Comparison of ENCODE assay signal across 31 cellular contexts in genomic region chr14:59015482-59015881, GRCh38.
"Had no signal": no experiment of that assay in that cellular context is flagged by ENCODE, and none has a peak within 500 bp of the region (broad histone marks: within the 10 kb centered on the region; RNA-seq: fewer than 3 reads in every experiment).

No MANE protein-coding gene starts in this region.

- H3K4me3 ChIP-seq: PC-9 had no signal

- H3K27ac ChIP-seq: PC-9, RWPE1, VCaP had no signal

- DNase-seq: activated CD4-positive, alpha-beta memory T cell treated with anti-CD3 and anti-CD28 coated beads, Interleukin-2, amount 10 ng/mL, durations not matched to agents 7 days and 5 days; activated CD4-positive, alpha-beta T cell treated with anti-CD3 and anti-CD28 coated beads for 1 hour; activated CD4-positive, alpha-beta T cell treated with anti-CD3 and anti-CD28 coated beads for 48 hours; activated CD4-positive, CD25-positive, alpha-beta regulatory T cell; activated CD8-positive, alpha-beta memory T cell treated with anti-CD3 and anti-CD28 coated beads for 24 hours; activated CD8-positive, alpha-beta memory T cell treated with anti-CD3 and anti-CD28 coated beads, Interleukin-2, amount 10 ng/mL, durations not matched to agents 7 days and 5 days; activated CD8-positive, alpha-beta memory T cell treated with anti-CD3 and anti-CD28 coated beads, Interleukin-2, amount 50 U/mL, for 48 hours; activated effector memory CD4-positive, alpha-beta T cell treated with Interleukin-2 at 50 U/mL for 16 hours; activated naive CD4-positive, alpha-beta T cell treated with anti-CD3 and anti-CD28 coated beads, Interleukin-2, amount 10 ng/mL, durations not matched to agents 7 days and 5 days; activated naive CD8-positive, alpha-beta T cell treated with anti-CD3 and anti-CD28 coated beads, Interleukin-2, amount 50 U/mL, for 24 hours; activated T-cell treated with anti-CD3 and anti-CD28 coated beads, Interleukin-2, amount 50 U/mL, for 48 hours; anterior cingulate cortex; caudate nucleus; NCI-H1092 treated with DMSO at 0.1 percent for 48 hours; NCI-H2029 treated with DMSO at 0.1 percent for 48 hours; NCI-H2107; NCI-H2171; NCI-H526; NCI-H774; PC-9; SW 1271; T-helper 1 cell; T-helper 2 cell; T-helper 9 cell had no signal

- ATAC-seq: activated CD8-positive, alpha-beta memory T cell treated with anti-CD3 and anti-CD28 coated beads, Interleukin-2, amount 10 ng/mL, durations not matched to agents 7 days and 5 days; activated naive CD8-positive, alpha-beta T cell treated with anti-CD3 and anti-CD28 coated beads, Interleukin-2, amount 50 U/mL, for 24 hours; Right ventricle myocardium inferior had no signal

- H2AFZ ChIP-seq: PC-9 had no signal

- H3K4me3 Mint-ChIP-seq: activated CD4-positive, alpha-beta memory T cell treated with anti-CD3 and anti-CD28 coated beads, Interleukin-2, amount 10 ng/mL, durations not matched to agents 7 days and 5 days; activated CD8-positive, alpha-beta memory T cell treated with anti-CD3 and anti-CD28 coated beads, Interleukin-2, amount 10 ng/mL, durations not matched to agents 7 days and 5 days; activated naive CD4-positive, alpha-beta T cell treated with anti-CD3 and anti-CD28 coated beads, Interleukin-2, amount 10 ng/mL, durations not matched to agents 7 days and 5 days; activated naive CD8-positive, alpha-beta T cell; activated naive CD8-positive, alpha-beta T cell treated with anti-CD3 and anti-CD28 coated beads, Interleukin-2, amount 50 U/mL, for 24 hours; brain had no signal

- H3K27me3 Mint-ChIP-seq: activated CD4-positive, alpha-beta memory T cell treated with anti-CD3 and anti-CD28 coated beads, Interleukin-2, amount 10 ng/mL, durations not matched to agents 7 days and 5 days; activated CD8-positive, alpha-beta memory T cell treated with anti-CD3 and anti-CD28 coated beads, Interleukin-2, amount 10 ng/mL, durations not matched to agents 7 days and 5 days; activated naive CD4-positive, alpha-beta T cell treated with anti-CD3 and anti-CD28 coated beads, Interleukin-2, amount 10 ng/mL, durations not matched to agents 7 days and 5 days; activated naive CD8-positive, alpha-beta T cell; activated naive CD8-positive, alpha-beta T cell treated with anti-CD3 and anti-CD28 coated beads, Interleukin-2, amount 50 U/mL, for 24 hours had no signal

- H3K27ac Mint-ChIP-seq: activated CD4-positive, alpha-beta memory T cell treated with anti-CD3 and anti-CD28 coated beads, Interleukin-2, amount 10 ng/mL, durations not matched to agents 7 days and 5 days; activated CD8-positive, alpha-beta memory T cell treated with anti-CD3 and anti-CD28 coated beads, Interleukin-2, amount 10 ng/mL, durations not matched to agents 7 days and 5 days; activated naive CD4-positive, alpha-beta T cell treated with anti-CD3 and anti-CD28 coated beads, Interleukin-2, amount 10 ng/mL, durations not matched to agents 7 days and 5 days; activated naive CD8-positive, alpha-beta T cell; activated naive CD8-positive, alpha-beta T cell treated with anti-CD3 and anti-CD28 coated beads, Interleukin-2, amount 50 U/mL, for 24 hours had no signal

- H3K36me3 Mint-ChIP-seq: activated CD8-positive, alpha-beta memory T cell treated with anti-CD3 and anti-CD28 coated beads, Interleukin-2, amount 10 ng/mL, durations not matched to agents 7 days and 5 days; activated naive CD4-positive, alpha-beta T cell treated with anti-CD3 and anti-CD28 coated beads, Interleukin-2, amount 10 ng/mL, durations not matched to agents 7 days and 5 days; activated naive CD8-positive, alpha-beta T cell; brain had no signal

- H3K4me1 Mint-ChIP-seq: activated CD4-positive, alpha-beta memory T cell treated with anti-CD3 and anti-CD28 coated beads, Interleukin-2, amount 10 ng/mL, durations not matched to agents 7 days and 5 days; activated CD8-positive, alpha-beta memory T cell treated with anti-CD3 and anti-CD28 coated beads, Interleukin-2, amount 10 ng/mL, durations not matched to agents 7 days and 5 days; activated naive CD4-positive, alpha-beta T cell treated with anti-CD3 and anti-CD28 coated beads, Interleukin-2, amount 10 ng/mL, durations not matched to agents 7 days and 5 days; activated naive CD8-positive, alpha-beta T cell treated with anti-CD3 and anti-CD28 coated beads, Interleukin-2, amount 50 U/mL, for 24 hours; brain had no signal

- FAIRE-seq: bronchial epithelial cell, RCC 7860 had no signal

- H3K4me2 ChIP-seq: PC-9 had no signal
